In the genomic region with DNA sequence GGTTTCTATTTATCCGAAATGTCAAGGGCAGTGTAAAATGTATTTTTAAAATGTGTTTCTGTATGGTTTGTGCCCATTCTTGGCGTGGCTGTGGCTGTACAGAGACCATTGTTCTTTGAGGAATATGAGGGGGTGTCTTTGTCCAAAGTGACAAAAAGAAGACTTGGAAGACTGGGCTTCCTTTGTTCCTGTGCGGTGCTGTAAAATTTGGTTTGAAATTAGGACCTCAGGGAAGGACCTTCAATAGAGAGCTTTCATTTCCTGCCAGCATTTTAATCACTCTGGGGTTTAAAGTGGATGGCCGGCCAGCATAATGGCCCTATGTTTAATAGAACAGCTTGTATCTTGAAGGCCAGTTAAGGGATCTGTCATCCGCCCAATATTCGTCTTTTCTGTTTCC, we compare ENCODE assay signal across 1 cellular context.
A peak's percentile ranks its signal among the peaks of the same experiment; 100 is the strongest.
TF ChIP-seq lines count a peak whose summit lies in the region.

No MANE protein-coding gene starts in this region.

TF ChIP-seq in liver, 16 proteins besides CTCF, POLR2A, EP300 and RAD21:
- TF ChIP-seq, protein P1, sequence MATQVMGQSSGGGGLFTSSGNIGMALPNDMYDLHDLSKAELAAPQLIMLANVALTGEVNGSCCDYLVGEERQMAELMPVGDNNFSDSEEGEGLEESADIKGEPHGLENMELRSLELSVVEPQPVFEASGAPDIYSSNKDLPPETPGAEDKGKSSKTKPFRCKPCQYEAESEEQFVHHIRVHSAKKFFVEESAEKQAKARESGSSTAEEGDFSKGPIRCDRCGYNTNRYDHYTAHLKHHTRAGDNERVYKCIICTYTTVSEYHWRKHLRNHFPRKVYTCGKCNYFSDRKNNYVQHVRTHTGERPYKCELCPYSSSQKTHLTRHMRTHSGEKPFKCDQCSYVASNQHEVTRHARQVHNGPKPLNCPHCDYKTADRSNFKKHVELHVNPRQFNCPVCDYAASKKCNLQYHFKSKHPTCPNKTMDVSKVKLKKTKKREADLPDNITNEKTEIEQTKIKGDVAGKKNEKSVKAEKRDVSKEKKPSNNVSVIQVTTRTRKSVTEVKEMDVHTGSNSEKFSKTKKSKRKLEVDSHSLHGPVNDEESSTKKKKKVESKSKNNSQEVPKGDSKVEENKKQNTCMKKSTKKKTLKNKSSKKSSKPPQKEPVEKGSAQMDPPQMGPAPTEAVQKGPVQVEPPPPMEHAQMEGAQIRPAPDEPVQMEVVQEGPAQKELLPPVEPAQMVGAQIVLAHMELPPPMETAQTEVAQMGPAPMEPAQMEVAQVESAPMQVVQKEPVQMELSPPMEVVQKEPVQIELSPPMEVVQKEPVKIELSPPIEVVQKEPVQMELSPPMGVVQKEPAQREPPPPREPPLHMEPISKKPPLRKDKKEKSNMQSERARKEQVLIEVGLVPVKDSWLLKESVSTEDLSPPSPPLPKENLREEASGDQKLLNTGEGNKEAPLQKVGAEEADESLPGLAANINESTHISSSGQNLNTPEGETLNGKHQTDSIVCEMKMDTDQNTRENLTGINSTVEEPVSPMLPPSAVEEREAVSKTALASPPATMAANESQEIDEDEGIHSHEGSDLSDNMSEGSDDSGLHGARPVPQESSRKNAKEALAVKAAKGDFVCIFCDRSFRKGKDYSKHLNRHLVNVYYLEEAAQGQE (IDR thresholded peaks at IDR 0.05): no peak
- TF ChIP-seq NR2F2 (IDR thresholded peaks at IDR 0.05) (peak; percentile 4), RXRA (IDR thresholded peaks at IDR 0.05) (no peak)
